Comparison of ENCODE assay signal across 12 cellular contexts in the genomic region with DNA sequence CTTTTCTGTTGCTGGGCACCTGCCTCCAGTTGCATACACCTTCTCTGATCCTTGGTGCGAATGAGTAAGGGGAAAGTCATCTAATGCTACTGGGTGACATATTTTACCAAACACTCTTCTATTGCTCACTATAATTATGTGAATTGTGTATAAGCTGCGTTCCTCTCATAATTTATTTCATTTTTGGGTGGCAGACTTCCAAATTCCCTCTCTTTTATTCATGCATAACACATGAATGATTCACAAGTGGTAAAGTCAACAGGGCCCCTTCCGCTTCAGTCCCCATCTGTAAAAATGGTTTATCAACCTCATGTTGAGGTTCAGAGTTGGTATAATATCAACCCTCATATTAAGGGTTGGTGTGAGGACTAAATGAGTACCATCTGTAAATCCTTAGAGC. TPM values are rescaled to one million over a fixed set of nuclear protein-coding genes. Genes with fewer than 3 reads are reported as not detected.
DNase-seq lines count a peak whose midpoint lies in the region; ATAC-seq, FAIRE-seq and TF ChIP-seq lines count a peak whose summit lies in the region.
"Had no signal": no experiment of that assay in that cellular context is flagged by ENCODE, and none has a peak within 500 bp of the region (broad histone marks: within the 10 kb centered on the region; RNA-seq: fewer than 3 reads in every experiment).

No MANE protein-coding gene starts in this region.

- H3K4me3 ChIP-seq in epithelial cell of esophagus (ENCODE audit: low read length) (no peak overlapping the region), upper lobe of right lung (no peak overlapping the region), lower leg skin (ENCODE audit: low read depth, poor library complexity, severe bottlenecking) (no peak overlapping the region)
- H3K4me3 ChIP-seq: mucosa of descending colon had no signal

- no peak overlapping the region for H3K27ac Mint-ChIP-seq in activated CD4-positive, alpha-beta T cell treated with anti-CD3 and anti-CD28 coated beads, Interleukin-2, amount 10 ng/mL, durations not matched to agents 24 days and 14 days
- H3K27ac Mint-ChIP-seq: activated naive CD8-positive, alpha-beta T cell treated with anti-CD3 and anti-CD28 coated beads, Interleukin-2, amount 50 U/mL, for 24 hours had no signal

- peak overlapping the region; percentile 6 for H3K27ac ChIP-seq in upper lobe of right lung

- intact Hi-C loops in upper lobe of right lung (cut with DNase I) (no loop called here), sciatic nerve (cut with DNase I) (no loop called here), lower leg skin (cut with DNase I; ENCODE audit: low total_unique reads) (no loop called here)
- intact Hi-C loops in activated CD4-positive, alpha-beta T cell treated with anti-CD3 and anti-CD28 coated beads, Interleukin-2, amount 10 ng/mL, durations not matched to agents 24 days and 14 days (cut with micrococcal nuclease) = loop anchor here (10.0 kb wide), 1 partner anchor 787 kb away; a partner anchor contains a TSS

- ATAC-seq in upper lobe of right lung (no peak), sciatic nerve (no peak)
- ATAC-seq: activated naive CD8-positive, alpha-beta T cell treated with anti-CD3 and anti-CD28 coated beads, Interleukin-2, amount 50 U/mL, for 24 hours; mucosa of descending colon had no signal

- H3K4me1 Mint-ChIP-seq in activated CD4-positive, alpha-beta T cell treated with anti-CD3 and anti-CD28 coated beads, Interleukin-2, amount 10 ng/mL, durations not matched to agents 24 days and 14 days = peaks cover 20% of the 10 kb centered on the region

- no peak overlapping the region for H3K4me3 Mint-ChIP-seq in activated CD4-positive, alpha-beta T cell treated with anti-CD3 and anti-CD28 coated beads, Interleukin-2, amount 10 ng/mL, durations not matched to agents 24 days and 14 days
- H3K4me3 Mint-ChIP-seq: activated naive CD8-positive, alpha-beta T cell treated with anti-CD3 and anti-CD28 coated beads, Interleukin-2, amount 50 U/mL, for 24 hours had no signal

- TF ChIP-seq POLR2A in H54 (IDR thresholded peaks at IDR 0.05; ENCODE audit: low read depth, low read length) (no peak), lower leg skin (IDR thresholded peaks at IDR 0.05) (no peak)

- H3K36me3 ChIP-seq in upper lobe of right lung = no peaks in the 10 kb centered on the region

- FAIRE-seq in H54 (lab: Jason Lieb, UNC) = no peak
- FAIRE-seq: frontal cortex had no signal

- H3K36me3 Mint-ChIP-seq in activated CD4-positive, alpha-beta T cell treated with anti-CD3 and anti-CD28 coated beads, Interleukin-2, amount 10 ng/mL, durations not matched to agents 24 days and 14 days (ENCODE audit: low read depth) = no peaks in the 10 kb centered on the region

- H3K9me3 Mint-ChIP-seq in activated CD4-positive, alpha-beta T cell treated with anti-CD3 and anti-CD28 coated beads, Interleukin-2, amount 10 ng/mL, durations not matched to agents 24 days and 14 days = no peaks in the 10 kb centered on the region
- H3K9me3 Mint-ChIP-seq: activated naive CD8-positive, alpha-beta T cell treated with anti-CD3 and anti-CD28 coated beads, Interleukin-2, amount 50 U/mL, for 24 hours had no signal

- 62 to 66% methylated on average over 3 of the region's 3 CpGs for WGBS in lower leg skin, 2 donors

- no peaks in the 10 kb centered on the region for H3K27me3 ChIP-seq in upper lobe of right lung

- no peaks in the 10 kb centered on the region for H3K9me3 ChIP-seq in upper lobe of right lung
- H3K9me3 ChIP-seq: mucosa of descending colon had no signal

- DNase-seq in H54 (ENCODE audit: insufficient read length, low spot score) = peak; percentile 73
- DNase-seq in NCI-H69 (lab: John Stamatoyannopoulos, UW) = peak; percentile 76
- peak; percentile 82 for DNase-seq in epithelial cell of esophagus (ENCODE audit: low read depth)
- DNase-seq in upper lobe of right lung = no peak
- DNase-seq in sciatic nerve (ENCODE audit: low spot score) = no peak
- DNase-seq in lower leg skin (ENCODE audit: low spot score in 2 of 2) = no peak
- DNase-seq in activated CD4-positive, alpha-beta T cell treated with anti-CD3 and anti-CD28 coated beads, Interleukin-2, amount 10 ng/mL, durations not matched to agents 24 days and 14 days = no peak
- DNase-seq: activated CD4-positive, alpha-beta T cell treated with anti-CD3 and anti-CD28 coated beads, Interleukin-2, amount 50 U/mL, for 48 hours; activated naive CD8-positive, alpha-beta T cell treated with anti-CD3 and anti-CD28 coated beads, Interleukin-2, amount 50 U/mL, for 24 hours; mucosa of descending colon; NCI-H1436 had no signal

- TF ChIP-seq CTCF in epithelial cell of esophagus (IDR thresholded peaks at IDR 0.05; ENCODE audit: insufficient read depth, low read depth, low read length, missing control alignments) (no peak), upper lobe of right lung (IDR thresholded peaks at IDR 0.05) (no peak), lower leg skin (IDR thresholded peaks at IDR 0.05) (no peak)

- H3K4me1 ChIP-seq in upper lobe of right lung = peaks cover 10% of the 10 kb centered on the region

- no peaks in the 10 kb centered on the region for H3K27me3 Mint-ChIP-seq in activated CD4-positive, alpha-beta T cell treated with anti-CD3 and anti-CD28 coated beads, Interleukin-2, amount 10 ng/mL, durations not matched to agents 24 days and 14 days
- H3K27me3 Mint-ChIP-seq: activated naive CD8-positive, alpha-beta T cell treated with anti-CD3 and anti-CD28 coated beads, Interleukin-2, amount 50 U/mL, for 24 hours had no signal

RNA-seq across cellular contexts. Expression of a gene that starts 3.2 kb away (rescaled TPM):
- total RNA-seq in upper lobe of right lung (275 TPM), sciatic nerve (46.3 TPM), lower leg skin (10 to 100 TPM; 77.7 to 90.3 (median 87.3) TPM)
- 54.2 and 56.2 TPM in 2 replicates for total RNA-seq in activated CD4-positive, alpha-beta T cell treated with anti-CD3 and anti-CD28 coated beads, Interleukin-2, amount 10 ng/mL, durations not matched to agents 24 days and 14 days

Comparison
In these comparisons a context has a peak if more than half of its experiments do, and no peak if none do; other contexts are left out.
1. DNase-seq: peak in H54 (single experiment), NCI-H69 (single experiment) and epithelial cell of esophagus (single experiment); none in upper lobe of right lung (single experiment), sciatic nerve (single experiment), lower leg skin (0 of 2) and activated CD4-positive, alpha-beta T cell treated with anti-CD3 and anti-CD28 coated beads, Interleukin-2, amount 10 ng/mL, durations not matched to agents 24 days and 14 days (single experiment).